ENCODE assay signal across 29 cellular contexts in the genomic region with DNA sequence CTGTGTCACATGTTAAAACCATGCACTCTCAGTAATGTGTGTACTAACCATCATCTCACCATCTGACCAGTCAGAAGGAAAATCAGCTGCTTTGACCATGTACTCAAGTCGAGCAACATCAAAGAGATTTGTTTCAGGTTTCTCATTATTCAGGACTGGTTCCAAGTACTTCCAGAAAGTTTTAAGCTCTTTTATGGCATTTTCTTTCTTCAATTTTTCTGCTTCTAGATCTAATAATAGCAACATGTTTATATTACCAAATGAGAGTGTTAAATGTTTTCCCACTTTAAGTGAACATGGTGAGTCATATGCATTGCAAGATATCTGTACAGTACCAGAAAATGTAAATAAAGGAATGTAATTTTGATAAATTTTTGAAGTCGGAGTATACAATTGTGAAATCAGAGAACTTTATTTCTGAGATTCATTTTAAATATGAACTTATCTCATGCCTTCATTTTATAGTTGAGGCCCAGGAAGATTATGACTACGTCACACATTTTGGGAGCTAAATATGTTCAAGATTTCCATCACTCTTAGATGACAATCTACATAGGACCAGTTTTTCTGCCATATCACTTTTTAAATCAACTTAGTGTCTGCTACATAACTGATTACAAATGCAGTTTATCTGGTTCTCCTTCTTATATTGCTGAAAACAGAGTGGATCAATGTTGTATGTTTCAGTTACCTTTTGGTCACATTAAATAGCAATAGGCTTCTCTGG.
DNase-seq lines count a peak whose midpoint lies in the region; ATAC-seq, FAIRE-seq and TF ChIP-seq lines count a peak whose summit lies in the region.
"Had no signal": no experiment of that assay in that cellular context is flagged by ENCODE, and none has a peak within 500 bp of the region (broad histone marks: within the 10 kb centered on the region; RNA-seq: fewer than 3 reads in every experiment).

No MANE protein-coding gene starts in this region.

- H3K4me2 ChIP-seq in astrocyte (ENCODE audit: low read length), result no peak overlapping the region
- H3K4me2 ChIP-seq: BLaER1 had no signal

- H3K27ac ChIP-seq in astrocyte (ENCODE audit: low read depth, low read length), result no peak overlapping the region
- H3K27ac ChIP-seq: BLaER1, colonic mucosa, epithelial cell of prostate, SK-N-MC, transverse colon had no signal

- no peaks in the 10 kb centered on the region for H3K9me3 ChIP-seq in astrocyte (ENCODE audit: insufficient read depth, low read depth, low read length)
- H3K9me3 ChIP-seq: BLaER1, colonic mucosa, transverse colon had no signal

- no peak overlapping the region for H3K9ac ChIP-seq in astrocyte (ENCODE audit: low read length)
- H3K9ac ChIP-seq: BLaER1 had no signal

- H3K36me3 Mint-ChIP-seq in astrocyte (ENCODE audit: low read depth, unreplicated experiment), result no peaks in the 10 kb centered on the region

- H2AFZ ChIP-seq in astrocyte (ENCODE audit: low read depth, low read length), result no peak overlapping the region

- H4K20me1 ChIP-seq in astrocyte (ENCODE audit: insufficient read depth, low read length), result no peaks in the 10 kb centered on the region
- H4K20me1 ChIP-seq: BLaER1 had no signal

- H3K9me3 Mint-ChIP-seq in astrocyte (ENCODE audit: unreplicated experiment), result no peaks in the 10 kb centered on the region
- H3K9me3 Mint-ChIP-seq: activated naive CD4-positive, alpha-beta T cell treated with anti-CD3 and anti-CD28 coated beads for 36 hours had no signal

- H3K4me3 ChIP-seq in astrocyte (ENCODE audit: insufficient read depth, low read depth, low read length), result no peak overlapping the region
- no peak overlapping the region for H3K4me3 ChIP-seq in fibroblast of mammary gland (ENCODE audit: control insufficient read depth, low read depth, low read length)
- H3K4me3 ChIP-seq in retinal pigment epithelial cell (ENCODE audit: low read length), result no peak overlapping the region
- H3K4me3 ChIP-seq: BLaER1, colonic mucosa, SK-N-MC, transverse colon had no signal

- H3K79me2 ChIP-seq in astrocyte (ENCODE audit: insufficient read depth, low read length), result no peaks in the 10 kb centered on the region

- ATAC-seq in HG03135 (IDR thresholded peaks at IDR 0.05; ENCODE audit: unreplicated experiment), result no peak
- ATAC-seq: activated CD8-positive, alpha-beta T cell treated with anti-CD3 and anti-CD28 coated beads, Interleukin-2, amount 10 ng/mL, durations not matched to agents 7 days and 5 days; sciatic nerve had no signal

- DNase-seq in HCEC 1CT (peak; percentile 40), astrocyte (ENCODE audit: low read depth) (peak; percentile 62), fibroblast of mammary gland (ENCODE audit: low read depth) (peak; percentile 24), retinal pigment epithelial cell (ENCODE audit: low read depth) (peak; percentile 61), T-helper 9 cell (no peak), retina (no peak)
- DNase-seq: activated CD8-positive, alpha-beta T cell treated with anti-CD3 and anti-CD28 coated beads, Interleukin-2, amount 10 ng/mL, durations not matched to agents 7 days and 5 days; activated naive CD4-positive, alpha-beta T cell treated with anti-CD3 and anti-CD28 coated beads for 36 hours; colonic mucosa; COR-L47; effector CD8-positive, alpha-beta T cell; foreskin fibroblast; GDM1; head of caudate nucleus; KBM-7; NCI-H1436; NCI-H2081; NCI-H2227 treated with DMSO at 0.1 percent for 48 hours; NCI-H526; OCI-M1; posterior cingulate gyrus; stimulated activated CD4-positive, alpha-beta T cell treated with anti-CD3 and anti-CD28 coated beads, Interleukin-4, amount 100 ng/mL, for 1 hour; transverse colon had no signal

- H3K27me3 Mint-ChIP-seq in astrocyte (ENCODE audit: low read depth, unreplicated experiment), result peaks cover 3% of the 10 kb centered on the region

- H3K4me1 ChIP-seq in astrocyte (ENCODE audit: insufficient read depth, low read length), result no peaks in the 10 kb centered on the region
- H3K4me1 ChIP-seq: BLaER1 had no signal

- no peaks in the 10 kb centered on the region for H3K27me3 ChIP-seq in astrocyte (ENCODE audit: insufficient read depth, low read length)
- H3K27me3 ChIP-seq: BLaER1, colonic mucosa, transverse colon had no signal

- no peak overlapping the region for H3K4me3 Mint-ChIP-seq in astrocyte (ENCODE audit: unreplicated experiment)
- H3K4me3 Mint-ChIP-seq: activated CD8-positive, alpha-beta T cell treated with anti-CD3 and anti-CD28 coated beads, Interleukin-2, amount 10 ng/mL, durations not matched to agents 7 days and 5 days; activated naive CD4-positive, alpha-beta T cell treated with anti-CD3 and anti-CD28 coated beads for 36 hours had no signal

- H3K36me3 ChIP-seq in astrocyte (ENCODE audit: insufficient read depth, low read length), result no peaks in the 10 kb centered on the region
- H3K36me3 ChIP-seq: BLaER1, colonic mucosa, transverse colon had no signal

- no peak for TF ChIP-seq CTCF in astrocyte (IDR thresholded peaks at IDR 0.05; ENCODE audit: insufficient read depth, low read depth, low read length)
- no peak for TF ChIP-seq CTCF in fibroblast of mammary gland (conservative IDR thresholded peaks at IDR 0.05; ENCODE audit: control insufficient read depth, insufficient read depth, low read depth, low read length)
- no peak for TF ChIP-seq CTCF in retinal pigment epithelial cell (conservative IDR thresholded peaks at IDR 0.05; ENCODE audit: low read depth, low read length)

- no peak overlapping the region for H3K27ac Mint-ChIP-seq in astrocyte (ENCODE audit: unreplicated experiment)
- H3K27ac Mint-ChIP-seq: activated CD8-positive, alpha-beta T cell treated with anti-CD3 and anti-CD28 coated beads, Interleukin-2, amount 10 ng/mL, durations not matched to agents 7 days and 5 days; activated naive CD4-positive, alpha-beta T cell treated with anti-CD3 and anti-CD28 coated beads for 36 hours had no signal

- H3K4me1 Mint-ChIP-seq in astrocyte (ENCODE audit: low read depth, unreplicated experiment), result peaks cover 5% of the 10 kb centered on the region

- FAIRE-seq in astrocyte (lab: Jason Lieb, UNC), result no peak
- FAIRE-seq: keratinocyte had no signal

Comparison
In these comparisons a context has a peak if more than half of its experiments do, and no peak if none do; other contexts are left out.
1. DNase-seq: peak in HCEC 1CT (single experiment), astrocyte (single experiment), fibroblast of mammary gland (single experiment) and retinal pigment epithelial cell (single experiment); none in T-helper 9 cell (single experiment) and retina (single experiment).